Comparison of ENCODE assay signal across 8 cellular contexts in genomic region chr22:40462195-40462988, GRCh38.
DNase-seq lines count a peak whose midpoint lies in the region; ATAC-seq and TF ChIP-seq lines count a peak whose summit lies in the region.
"Had no signal": no experiment of that assay in that cellular context is flagged by ENCODE, and none has a peak within 500 bp of the region (broad histone marks: within the 10 kb centered on the region; RNA-seq: fewer than 3 reads in every experiment).

No MANE protein-coding gene starts in this region.

- no peak for TF ChIP-seq CTCF in GM23338 (conservative IDR thresholded peaks at IDR 0.05; ENCODE audit: low read depth in 2 of 2)
- no peak for TF ChIP-seq CTCF in endothelial cell (IDR thresholded peaks at IDR 0.05; ENCODE audit: unreplicated experiment)
- TF ChIP-seq CTCF in BE2C (IDR thresholded peaks at IDR 0.05; ENCODE audit: low read depth, low read length): no peak

- no peaks in the 10 kb centered on the region for H3K9me2 ChIP-seq in GM23338 (ENCODE audit: insufficient read depth)

- H3K27me3 ChIP-seq in GM23338 (ENCODE audit: insufficient read depth) (no peaks in the 10 kb centered on the region), BE2C (no peaks in the 10 kb centered on the region)

- ATAC-seq in GM23338 (no peak), HG03196 (IDR thresholded peaks at IDR 0.05; ENCODE audit: unreplicated experiment) (no peak), GM21423 (IDR thresholded peaks at IDR 0.05; ENCODE audit: unreplicated experiment) (no peak)

- H3K36me3 Mint-ChIP-seq in GM23338 (ENCODE audit: low read depth): peaks cover 6% of the 10 kb centered on the region
- peaks cover 19% of the 10 kb centered on the region for H3K36me3 Mint-ChIP-seq in endothelial cell (ENCODE audit: low read depth, unreplicated experiment)

- no peak overlapping the region for H2AFZ ChIP-seq in GM23338

- H3K27ac Mint-ChIP-seq in GM23338: no peak overlapping the region
- no peak overlapping the region for H3K27ac Mint-ChIP-seq in endothelial cell (ENCODE audit: unreplicated experiment)

- H3K4me1 ChIP-seq in GM23338 (ENCODE audit: insufficient read depth) (no peaks in the 10 kb centered on the region), BE2C (peaks cover 5% of the 10 kb centered on the region)

- H3K27me3 Mint-ChIP-seq in GM23338 (ENCODE audit: insufficient read depth, low read depth, poor library complexity): no peaks in the 10 kb centered on the region
- H3K27me3 Mint-ChIP-seq in endothelial cell (ENCODE audit: unreplicated experiment): peaks cover 4% of the 10 kb centered on the region

- DNase-seq in GM23338 (ENCODE audit: low spot score) (no peak), endothelial cell (ENCODE audit: low spot score) (no peak), BE2C (no peak)
- DNase-seq in activated CD4-positive, alpha-beta T cell treated with anti-CD3 and anti-CD28 coated beads for 4 hours: peak; percentile 14 to 17
- DNase-seq in stimulated activated CD8-positive, alpha-beta memory T cell treated with anti-CD3 and anti-CD28 coated beads, Interleukin-15, amount 100 ng/mL, for 48 hours (ENCODE audit: low read depth in 2 of 2): peak; percentile 7 to 16
- DNase-seq: NCI-H1436 treated with DMSO at 0.1 percent for 48 hours had no signal

- no peaks in the 10 kb centered on the region for H3K36me3 ChIP-seq in GM23338 (ENCODE audit: insufficient read depth)
- no peaks in the 10 kb centered on the region for H3K36me3 ChIP-seq in BE2C

- H3K27ac ChIP-seq in GM23338 (ENCODE audit: low read depth): peak overlapping the region; percentile 17; the same call in 1 of the 2 replicates

- H3F3A ChIP-seq in GM23338 (replicated peaks; ENCODE audit: low read depth): no peaks in the 10 kb centered on the region; the same call in 1 of the 2 replicates

- H3K4me3 ChIP-seq in GM23338: no peak overlapping the region
- H3K4me3 ChIP-seq in BE2C (ENCODE audit: low read depth, low read length): no peak overlapping the region

- H3K9me3 Mint-ChIP-seq in GM23338: no peaks in the 10 kb centered on the region
- no peaks in the 10 kb centered on the region for H3K9me3 Mint-ChIP-seq in endothelial cell (ENCODE audit: unreplicated experiment)

- H3K79me2 ChIP-seq in GM23338 (replicated peaks; ENCODE audit: insufficient read depth): peaks cover under 1% of the 10 kb centered on the region; the same call in 1 of the 2 replicates

- H3K4me1 Mint-ChIP-seq in GM23338: no peaks in the 10 kb centered on the region
- H3K4me1 Mint-ChIP-seq in endothelial cell (ENCODE audit: unreplicated experiment): peaks cover 33% of the 10 kb centered on the region

- no peaks in the 10 kb centered on the region for H3K9me3 ChIP-seq in BE2C

- no peak overlapping the region for H3K4me2 ChIP-seq in GM23338

- peaks cover 4% of the 10 kb centered on the region; the same call in 1 of the 2 replicates for H4K20me1 ChIP-seq in GM23338 (replicated peaks; ENCODE audit: insufficient read depth)

- no peak overlapping the region for H3K4me3 Mint-ChIP-seq in GM23338
- H3K4me3 Mint-ChIP-seq in endothelial cell (ENCODE audit: unreplicated experiment): peak overlapping the region; percentile 26

TF ChIP-seq in GM23338, 12 proteins besides CTCF, POLR2A, EP300 and RAD21 (continues in another document):
- no peak for TF ChIP-seq NANOG (IDR thresholded peaks at IDR 0.05; ENCODE audit: borderline replicate concordance)
- TF ChIP-seq ETS1 (IDR thresholded peaks at IDR 0.05): no peak
- no peak for TF ChIP-seq EZH2phosphoT487 (IDR thresholded peaks at IDR 0.05; ENCODE audit: unreplicated experiment)
- no peak for TF ChIP-seq STAT1 (IDR thresholded peaks at IDR 0.05; ENCODE audit: unreplicated experiment)
- TF ChIP-seq, protein P1, sequence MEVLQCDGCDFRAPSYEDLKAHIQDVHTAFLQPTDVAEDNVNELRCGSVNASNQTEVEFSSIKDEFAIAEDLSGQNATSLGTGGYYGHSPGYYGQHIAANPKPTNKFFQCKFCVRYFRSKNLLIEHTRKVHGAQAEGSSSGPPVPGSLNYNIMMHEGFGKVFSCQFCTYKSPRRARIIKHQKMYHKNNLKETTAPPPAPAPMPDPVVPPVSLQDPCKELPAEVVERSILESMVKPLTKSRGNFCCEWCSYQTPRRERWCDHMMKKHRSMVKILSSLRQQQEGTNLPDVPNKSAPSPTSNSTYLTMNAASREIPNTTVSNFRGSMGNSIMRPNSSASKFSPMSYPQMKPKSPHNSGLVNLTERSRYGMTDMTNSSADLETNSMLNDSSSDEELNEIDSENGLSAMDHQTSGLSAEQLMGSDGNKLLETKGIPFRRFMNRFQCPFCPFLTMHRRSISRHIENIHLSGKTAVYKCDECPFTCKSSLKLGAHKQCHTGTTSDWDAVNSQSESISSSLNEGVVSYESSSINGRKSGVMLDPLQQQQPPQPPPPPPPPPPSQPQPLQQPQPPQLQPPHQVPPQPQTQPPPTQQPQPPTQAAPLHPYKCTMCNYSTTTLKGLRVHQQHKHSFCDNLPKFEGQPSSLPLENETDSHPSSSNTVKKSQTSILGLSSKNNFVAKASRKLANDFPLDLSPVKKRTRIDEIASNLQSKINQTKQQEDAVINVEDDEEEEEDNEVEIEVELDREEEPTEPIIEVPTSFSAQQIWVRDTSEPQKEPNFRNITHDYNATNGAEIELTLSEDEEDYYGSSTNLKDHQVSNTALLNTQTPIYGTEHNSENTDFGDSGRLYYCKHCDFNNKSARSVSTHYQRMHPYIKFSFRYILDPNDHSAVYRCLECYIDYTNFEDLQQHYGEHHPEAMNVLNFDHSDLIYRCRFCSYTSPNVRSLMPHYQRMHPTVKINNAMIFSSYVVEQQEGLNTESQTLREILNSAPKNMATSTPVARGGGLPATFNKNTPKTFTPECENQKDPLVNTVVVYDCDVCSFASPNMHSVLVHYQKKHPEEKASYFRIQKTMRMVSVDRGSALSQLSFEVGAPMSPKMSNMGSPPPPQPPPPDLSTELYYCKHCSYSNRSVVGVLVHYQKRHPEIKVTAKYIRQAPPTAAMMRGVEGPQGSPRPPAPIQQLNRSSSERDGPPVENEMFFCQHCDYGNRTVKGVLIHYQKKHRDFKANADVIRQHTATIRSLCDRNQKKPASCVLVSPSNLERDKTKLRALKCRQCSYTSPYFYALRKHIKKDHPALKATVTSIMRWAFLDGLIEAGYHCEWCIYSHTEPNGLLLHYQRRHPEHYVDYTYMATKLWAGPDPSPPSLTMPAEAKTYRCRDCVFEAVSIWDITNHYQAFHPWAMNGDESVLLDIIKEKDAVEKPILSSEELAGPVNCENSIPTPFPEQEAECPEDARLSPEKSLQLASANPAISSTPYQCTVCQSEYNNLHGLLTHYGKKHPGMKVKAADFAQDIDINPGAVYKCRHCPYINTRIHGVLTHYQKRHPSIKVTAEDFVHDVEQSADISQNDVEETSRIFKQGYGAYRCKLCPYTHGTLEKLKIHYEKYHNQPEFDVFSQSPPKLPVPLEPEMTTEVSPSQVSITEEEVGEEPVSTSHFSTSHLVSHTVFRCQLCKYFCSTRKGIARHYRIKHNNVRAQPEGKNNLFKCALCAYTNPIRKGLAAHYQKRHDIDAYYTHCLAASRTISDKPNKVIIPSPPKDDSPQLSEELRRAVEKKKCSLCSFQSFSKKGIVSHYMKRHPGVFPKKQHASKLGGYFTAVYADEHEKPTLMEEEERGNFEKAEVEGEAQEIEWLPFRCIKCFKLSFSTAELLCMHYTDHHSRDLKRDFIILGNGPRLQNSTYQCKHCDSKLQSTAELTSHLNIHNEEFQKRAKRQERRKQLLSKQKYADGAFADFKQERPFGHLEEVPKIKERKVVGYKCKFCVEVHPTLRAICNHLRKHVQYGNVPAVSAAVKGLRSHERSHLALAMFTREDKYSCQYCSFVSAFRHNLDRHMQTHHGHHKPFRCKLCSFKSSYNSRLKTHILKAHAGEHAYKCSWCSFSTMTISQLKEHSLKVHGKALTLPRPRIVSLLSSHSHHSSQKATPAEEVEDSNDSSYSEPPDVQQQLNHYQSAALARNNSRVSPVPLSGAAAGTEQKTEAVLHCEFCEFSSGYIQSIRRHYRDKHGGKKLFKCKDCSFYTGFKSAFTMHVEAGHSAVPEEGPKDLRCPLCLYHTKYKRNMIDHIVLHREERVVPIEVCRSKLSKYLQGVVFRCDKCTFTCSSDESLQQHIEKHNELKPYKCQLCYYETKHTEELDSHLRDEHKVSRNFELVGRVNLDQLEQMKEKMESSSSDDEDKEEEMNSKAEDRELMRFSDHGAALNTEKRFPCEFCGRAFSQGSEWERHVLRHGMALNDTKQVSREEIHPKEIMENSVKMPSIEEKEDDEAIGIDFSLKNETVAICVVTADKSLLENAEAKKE (CRISPR knock-in tag; IDR thresholded peaks at IDR 0.05): no peak
- TF ChIP-seq, protein P2, sequence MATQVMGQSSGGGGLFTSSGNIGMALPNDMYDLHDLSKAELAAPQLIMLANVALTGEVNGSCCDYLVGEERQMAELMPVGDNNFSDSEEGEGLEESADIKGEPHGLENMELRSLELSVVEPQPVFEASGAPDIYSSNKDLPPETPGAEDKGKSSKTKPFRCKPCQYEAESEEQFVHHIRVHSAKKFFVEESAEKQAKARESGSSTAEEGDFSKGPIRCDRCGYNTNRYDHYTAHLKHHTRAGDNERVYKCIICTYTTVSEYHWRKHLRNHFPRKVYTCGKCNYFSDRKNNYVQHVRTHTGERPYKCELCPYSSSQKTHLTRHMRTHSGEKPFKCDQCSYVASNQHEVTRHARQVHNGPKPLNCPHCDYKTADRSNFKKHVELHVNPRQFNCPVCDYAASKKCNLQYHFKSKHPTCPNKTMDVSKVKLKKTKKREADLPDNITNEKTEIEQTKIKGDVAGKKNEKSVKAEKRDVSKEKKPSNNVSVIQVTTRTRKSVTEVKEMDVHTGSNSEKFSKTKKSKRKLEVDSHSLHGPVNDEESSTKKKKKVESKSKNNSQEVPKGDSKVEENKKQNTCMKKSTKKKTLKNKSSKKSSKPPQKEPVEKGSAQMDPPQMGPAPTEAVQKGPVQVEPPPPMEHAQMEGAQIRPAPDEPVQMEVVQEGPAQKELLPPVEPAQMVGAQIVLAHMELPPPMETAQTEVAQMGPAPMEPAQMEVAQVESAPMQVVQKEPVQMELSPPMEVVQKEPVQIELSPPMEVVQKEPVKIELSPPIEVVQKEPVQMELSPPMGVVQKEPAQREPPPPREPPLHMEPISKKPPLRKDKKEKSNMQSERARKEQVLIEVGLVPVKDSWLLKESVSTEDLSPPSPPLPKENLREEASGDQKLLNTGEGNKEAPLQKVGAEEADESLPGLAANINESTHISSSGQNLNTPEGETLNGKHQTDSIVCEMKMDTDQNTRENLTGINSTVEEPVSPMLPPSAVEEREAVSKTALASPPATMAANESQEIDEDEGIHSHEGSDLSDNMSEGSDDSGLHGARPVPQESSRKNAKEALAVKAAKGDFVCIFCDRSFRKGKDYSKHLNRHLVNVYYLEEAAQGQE (IDR thresholded peaks at IDR 0.05; ENCODE audit: unreplicated experiment): no peak

Comparison
In these comparisons a context has a peak if more than half of its experiments do, and no peak if none do; other contexts are left out.
1. DNase-seq: peak in activated CD4-positive, alpha-beta T cell treated with anti-CD3 and anti-CD28 coated beads for 4 hours (2 of 2) and stimulated activated CD8-positive, alpha-beta memory T cell treated with anti-CD3 and anti-CD28 coated beads, Interleukin-15, amount 100 ng/mL, for 48 hours (2 of 2); none in GM23338 (single experiment), endothelial cell (single experiment) and BE2C (single experiment).